Comparison of ENCODE assay signal across 11 cellular contexts in genomic region chr10:98929709-98930108, GRCh38.
"Had no signal": no experiment of that assay in that cellular context is flagged by ENCODE, and none has a peak within 500 bp of the region (broad histone marks: within the 10 kb centered on the region; RNA-seq: fewer than 3 reads in every experiment).

No MANE protein-coding gene starts in this region.

- DNase-seq: GM23248, GOT3, H7, H9, HCEC 1CT, HFFc6 had no signal

- H3K9ac ChIP-seq: GM23248 had no signal

- H3K4me2 ChIP-seq: GM23338 had no signal

- H3K9me3 ChIP-seq: HAP-1 had no signal

- H2AFZ ChIP-seq: GM23248, GM23338 had no signal

- H3K27ac ChIP-seq: GM23248 had no signal

- H3K4me3 ChIP-seq: GM23248, GM23338, HAP-1 had no signal

- ATAC-seq: GM23338, HCT116 had no signal

- H3K4me1 ChIP-seq: HAP-1 had no signal

- FAIRE-seq: H1, H54 had no signal

- H3K36me3 ChIP-seq: HAP-1 had no signal
